ENCODE assay signal across 8 cellular contexts in the genomic region with DNA sequence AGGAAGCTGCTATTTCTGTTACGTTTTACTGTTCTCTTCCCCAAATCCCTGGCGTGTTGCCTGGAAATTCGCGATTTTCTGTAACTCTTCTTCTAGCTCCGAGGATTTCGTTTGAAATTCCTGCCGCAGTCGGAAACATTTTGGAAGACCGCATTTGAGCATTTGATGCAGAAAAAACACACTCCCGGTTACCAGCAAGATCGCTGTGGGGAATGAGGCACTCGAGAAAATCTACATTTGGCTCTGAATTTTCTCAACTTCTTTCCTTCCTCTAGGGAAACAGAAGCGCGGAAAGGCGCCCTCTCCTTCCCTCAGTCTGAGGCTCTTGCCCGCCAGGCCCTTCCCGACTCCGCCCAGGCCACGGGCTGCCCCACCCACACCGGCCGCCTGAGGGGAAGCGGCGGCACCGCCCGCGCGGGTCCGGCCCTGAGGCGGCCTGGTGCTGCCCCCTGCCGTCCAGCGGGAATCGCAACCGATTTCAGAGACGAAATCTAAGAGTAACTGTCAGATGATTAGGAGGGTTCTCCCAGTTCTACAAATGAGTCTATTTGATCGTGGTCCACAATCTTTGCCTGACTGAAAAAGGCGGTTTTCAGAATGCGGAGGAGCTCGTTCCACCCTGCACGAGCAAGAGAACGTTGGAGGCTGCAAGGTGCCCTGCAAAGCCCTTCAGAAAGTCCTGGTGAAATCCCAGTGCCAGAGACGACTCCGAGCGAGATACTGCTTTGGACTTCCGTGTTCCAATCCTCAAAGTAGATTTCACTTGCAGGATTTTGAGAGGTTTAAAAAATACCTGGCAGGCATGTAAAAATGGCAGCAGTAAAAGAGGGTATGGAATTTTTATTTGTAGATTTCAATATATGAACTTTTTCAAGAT. TPM values are rescaled to one million over a fixed set of nuclear protein-coding genes. Genes with fewer than 3 reads are reported as not detected.
A peak's percentile ranks its signal among the peaks of the same experiment; 100 is the strongest.
DNase-seq lines count a peak whose midpoint lies in the region; TF ChIP-seq lines count a peak whose summit lies in the region.

No MANE protein-coding gene starts in this region.

- H3K36me3 ChIP-seq in neuronal stem cell (replicated peaks in 1 of 2; ENCODE audit: control insufficient read depth in 2 of 2, insufficient read depth in 2 of 2, low read length in 2 of 2) = no peaks in the 10 kb centered on the region

- no CpG with 5 or more reads among the region's 44 CpGs for WGBS in neuronal stem cell (ENCODE audit: extremely low coverage in 2 of 2, insufficient read length in 2 of 2, insufficient replicate concordance in 1 of 2), 2 donors

- no peak overlapping the region for H3K14ac ChIP-seq in neuronal stem cell (ENCODE audit: low read length)

- H4K8ac ChIP-seq in neuronal stem cell (ENCODE audit: low read depth, low read length) = no peak overlapping the region

- no peak overlapping the region for H2BK15ac ChIP-seq in neuronal stem cell (ENCODE audit: low read length)

- peaks cover 0 to 5% of the 10 kb centered on the region in 2 donors for H3K9me3 ChIP-seq in neuronal stem cell (replicated peaks in 1 of 2; ENCODE audit: control insufficient read depth in 2 of 2, insufficient read depth in 1 of 2, low read depth in 1 of 2, low read length in 2 of 2)

- H3K27me3 ChIP-seq in neuronal stem cell (ENCODE audit: control insufficient read depth in 3 of 3, insufficient read depth in 3 of 3, low read depth in 1 of 3, low read length in 3 of 3) = peaks cover 0 to 3% (median 0%) of the 10 kb centered on the region in 3 experiments

- H2AFZ ChIP-seq in neuronal stem cell (ENCODE audit: low read length) = peak overlapping the region; percentile 80

- DNase-seq in ELR (ENCODE audit: low read depth) (peak; percentile 89), GOT3 (lab: John Stamatoyannopoulos, UW) (peak; percentile 63), SIG-M5 treated with dmso at 0.1 percent for 504 hours (lab: John Stamatoyannopoulos, UW; ENCODE audit: unreplicated experiment) (peak; percentile 84), foreskin melanocyte (peak; percentile 74), neuronal stem cell (ENCODE audit: low spot score) (peak; percentile 77), stromal cell of bone marrow (ENCODE audit: low read depth) (peak; percentile 79)
- DNase-seq in activated naive CD4-positive, alpha-beta T cell (lab: John Stamatoyannopoulos, UW) = peak; percentile 67 to 83 (median 74)

- H3K79me1 ChIP-seq in neuronal stem cell (ENCODE audit: low read depth, low read length) = no peaks in the 10 kb centered on the region

- H3K23ac ChIP-seq in neuronal stem cell (ENCODE audit: low read depth, low read length, poor library complexity) = no peak overlapping the region

- H3K4me3 ChIP-seq in neuronal stem cell (ENCODE audit: low read length in 2 of 2) = peak overlapping the region; percentile 45 to 60

- H2BK5ac ChIP-seq in neuronal stem cell (ENCODE audit: low read length) = no peak overlapping the region

- peak overlapping the region; percentile 53 for H3K27ac ChIP-seq in neuronal stem cell (replicated peaks; ENCODE audit: low read length)

- H3K18ac ChIP-seq in neuronal stem cell (ENCODE audit: low read length) = peak overlapping the region; percentile 69

- no peak overlapping the region for H3K9ac ChIP-seq in neuronal stem cell (ENCODE audit: low read depth, low read length, poor library complexity)

- H3K4me2 ChIP-seq in neuronal stem cell (ENCODE audit: insufficient read depth, low read length, poor library complexity, severe bottlenecking) = peak overlapping the region; percentile 59

- TF ChIP-seq CTCF in LNCAP (IDR thresholded peaks at IDR 0.05) = peak; percentile 83

- no peak overlapping the region for H2AK5ac ChIP-seq in neuronal stem cell (ENCODE audit: low read depth, low read length)

- H2BK12ac ChIP-seq in neuronal stem cell (ENCODE audit: low read length) = no peak overlapping the region

- no peak overlapping the region for H4K91ac ChIP-seq in neuronal stem cell (ENCODE audit: low read depth, low read length, poor library complexity)

- H3K4ac ChIP-seq in neuronal stem cell (ENCODE audit: low read length) = no peak overlapping the region

- no peak overlapping the region for H2BK120ac ChIP-seq in neuronal stem cell (ENCODE audit: low read depth, low read length)

- peaks cover 0 to 4% of the 10 kb centered on the region in 2 donors for H3K4me1 ChIP-seq in neuronal stem cell (ENCODE audit: control insufficient read depth in 2 of 2, insufficient read depth in 1 of 2, low read depth in 1 of 2, low read length in 2 of 2)

RNA-seq across cellular contexts. Expression of a gene that starts 18.4 kb away (rescaled TPM):
- 25.6 TPM for polyA plus RNA-seq in neuronal stem cell (2013, experiment 1 of 2)
- 26.2 TPM for polyA plus RNA-seq in neuronal stem cell (2013, experiment 2 of 2)

Comparison
In these comparisons a context has a peak if more than half of its experiments do, and no peak if none do; other contexts are left out.
1. Peak in every context shown above with its lines: DNase-seq, H3K4me3 ChIP-seq and H3K27ac ChIP-seq.